In the genomic region with DNA sequence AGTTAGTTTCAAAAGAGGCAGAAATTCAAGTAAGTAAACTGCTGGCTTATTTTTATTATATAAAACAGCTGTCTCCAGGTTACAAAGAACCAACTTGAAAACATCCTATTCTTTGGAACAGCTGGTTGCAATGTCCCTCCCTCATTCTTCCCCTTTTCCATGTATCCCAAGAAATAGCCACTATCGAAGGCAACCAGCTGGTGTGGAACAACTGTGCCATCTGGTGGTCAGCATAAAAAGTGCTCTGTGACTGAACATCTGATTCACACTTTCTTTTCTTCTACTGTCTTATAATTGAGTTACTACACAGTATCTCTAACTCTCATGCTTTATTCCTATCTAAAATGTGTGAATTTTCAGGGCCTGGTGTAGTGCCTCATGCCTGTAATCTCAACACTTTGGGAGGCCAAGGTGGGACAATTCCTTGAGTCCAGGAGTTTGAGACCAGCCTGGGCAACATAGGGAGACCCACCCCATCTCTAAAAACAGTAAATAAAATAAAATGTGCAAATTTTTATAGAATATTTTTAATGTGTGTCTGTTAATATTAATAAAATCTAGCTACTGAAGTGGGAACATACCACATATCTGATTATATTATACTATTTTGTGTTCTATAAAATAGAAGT, we compare ENCODE assay signal across 8 cellular contexts. TPM values are rescaled to one million over a fixed set of nuclear protein-coding genes. Genes with fewer than 3 reads are reported as not detected.
A peak's percentile ranks its signal among the peaks of the same experiment; 100 is the strongest.
DNase-seq lines count a peak whose midpoint lies in the region; ATAC-seq and TF ChIP-seq lines count a peak whose summit lies in the region.

No MANE protein-coding gene starts in this region.

- DNase-seq in CD8-positive, alpha-beta T cell: peak in 4 of 7 experiments; percentile 24 to 40 (median 32)
- peak; percentile 76 to 77 for DNase-seq in HAP-1 (ENCODE audit: low spot score in 2 of 2)
- peak; percentile 42 to 82 for DNase-seq in NCI-H446 (lab: John Stamatoyannopoulos, UW)
- DNase-seq in activated CD8-positive, alpha-beta T cell treated with anti-CD3 and anti-CD28 coated beads for 36 hours: peak; percentile 67
- peak; percentile 89 for DNase-seq in fibroblast of pulmonary artery (ENCODE audit: low read depth)
- peak; percentile 63 for DNase-seq in neural crest cell (ENCODE audit: low read depth, low spot score)

- no peaks in the 10 kb centered on the region for H3K36me3 ChIP-seq in CD8-positive, alpha-beta T cell (ENCODE audit: insufficient read depth, low read length)
- H3K36me3 ChIP-seq in HAP-1 (replicated peaks): peaks cover 4% of the 10 kb centered on the region; the same call in 1 of the 2 replicates

- no peak overlapping the region for H3K27ac Mint-ChIP-seq in CD8-positive, alpha-beta T cell
- no peak overlapping the region for H3K27ac Mint-ChIP-seq in activated CD8-positive, alpha-beta T cell treated with anti-CD3 and anti-CD28 coated beads for 36 hours
- H3K27ac Mint-ChIP-seq in neural crest cell (ENCODE audit: unreplicated experiment): no peak overlapping the region

- no peaks in the 10 kb centered on the region for H3K27me3 Mint-ChIP-seq in CD8-positive, alpha-beta T cell (ENCODE audit: low read depth)
- no peaks in the 10 kb centered on the region for H3K27me3 Mint-ChIP-seq in activated CD8-positive, alpha-beta T cell treated with anti-CD3 and anti-CD28 coated beads for 36 hours
- no peaks in the 10 kb centered on the region for H3K27me3 Mint-ChIP-seq in neural crest cell (ENCODE audit: low read depth)

- H3K4me3 ChIP-seq in CD8-positive, alpha-beta T cell (ENCODE audit: low read depth, low read length): no peak overlapping the region
- H3K4me3 ChIP-seq in HAP-1: no peak overlapping the region
- H3K4me3 ChIP-seq in fibroblast of pulmonary artery (replicated peaks; ENCODE audit: low read depth, low read length): no peak overlapping the region

- CTCF ChIA-PET in CD8-positive, alpha-beta T cell (lab: Charles Lee): interaction anchor here (0.6 to 3.2 kb wide), 18 partner anchors 9 to 826 kb away, joined by 3 to 20 read pairs (median 3); a partner anchor contains a TSS
- CTCF ChIA-PET in activated CD8-positive, alpha-beta T cell treated with anti-CD3 and anti-CD28 coated beads for 36 hours (lab: Charles Lee): interaction anchor here (0.6 to 4.4 kb wide), 45 partner anchors 9 to 843 kb away, joined by 3 to 23 read pairs (median 3); a partner anchor contains a TSS

- in situ Hi-C loops in HAP-1 (cut with MboI; ENCODE audit: low sequenced_read_pairs): loop anchor here (10.0 kb wide), 2 partner anchors 661 to 821 kb away; no protein-coding TSS in a partner anchor

- H3K4me1 ChIP-seq in CD8-positive, alpha-beta T cell (ENCODE audit: insufficient read depth, low read length): peaks cover 5% of the 10 kb centered on the region
- H3K4me1 ChIP-seq in HAP-1: no peaks in the 10 kb centered on the region; the same call in 1 of the 2 replicates

- no peaks in the 10 kb centered on the region for H3K27me3 ChIP-seq in CD8-positive, alpha-beta T cell (ENCODE audit: insufficient read depth, low read length)
- no peaks in the 10 kb centered on the region for H3K27me3 ChIP-seq in HAP-1 (ENCODE audit: low read depth)

- H3K36me3 Mint-ChIP-seq in CD8-positive, alpha-beta T cell: peaks cover 16% of the 10 kb centered on the region
- peaks cover 9% of the 10 kb centered on the region for H3K36me3 Mint-ChIP-seq in activated CD8-positive, alpha-beta T cell treated with anti-CD3 and anti-CD28 coated beads for 36 hours (ENCODE audit: low read depth)
- H3K36me3 Mint-ChIP-seq in neural crest cell (ENCODE audit: low read depth): peaks cover 6% of the 10 kb centered on the region

- H3K9me3 Mint-ChIP-seq in CD8-positive, alpha-beta T cell: no peaks in the 10 kb centered on the region
- no peaks in the 10 kb centered on the region for H3K9me3 Mint-ChIP-seq in activated CD8-positive, alpha-beta T cell treated with anti-CD3 and anti-CD28 coated beads for 36 hours
- no peaks in the 10 kb centered on the region for H3K9me3 Mint-ChIP-seq in neural crest cell

- TF ChIP-seq CTCF in CD8-positive, alpha-beta T cell (IDR thresholded peaks at IDR 0.05): peak; percentile 87
- peak; percentile 95 for TF ChIP-seq CTCF in activated CD8-positive, alpha-beta T cell treated with anti-CD3 and anti-CD28 coated beads for 36 hours (IDR thresholded peaks at IDR 0.05)
- peak; percentile 97 for TF ChIP-seq CTCF in fibroblast of pulmonary artery (IDR thresholded peaks at IDR 0.05; ENCODE audit: low read length, missing control alignments)
- peak; percentile 94 for TF ChIP-seq CTCF in neural crest cell (conservative IDR thresholded peaks at IDR 0.05)

- intact Hi-C loops in CD8-positive, alpha-beta T cell (cut with DNase I, micrococcal nuclease): loop anchor here (1.0 to 2.0 kb wide), 4 partner anchors 590 to 825 kb away; no protein-coding TSS in a partner anchor
- intact Hi-C loops in activated CD8-positive, alpha-beta T cell treated with anti-CD3 and anti-CD28 coated beads for 36 hours (cut with micrococcal nuclease): loop anchor here (10.0 kb wide), 2 partner anchors 151 to 821 kb away; no protein-coding TSS in a partner anchor

- peaks cover 23% of the 10 kb centered on the region for H3K4me1 Mint-ChIP-seq in CD8-positive, alpha-beta T cell (ENCODE audit: low read depth)
- peaks cover 28% of the 10 kb centered on the region for H3K4me1 Mint-ChIP-seq in activated CD8-positive, alpha-beta T cell treated with anti-CD3 and anti-CD28 coated beads for 36 hours (ENCODE audit: low read depth)
- peaks cover 7% of the 10 kb centered on the region for H3K4me1 Mint-ChIP-seq in neural crest cell

- POLR2A ChIA-PET in CD8-positive, alpha-beta T cell (lab: Charles Lee): interaction anchor here (0.6 to 0.9 kb wide), 2 partner anchors 8 to 1998 kb away, joined by 4 to 6 read pairs; no protein-coding TSS in a partner anchor
- POLR2A ChIA-PET in activated CD8-positive, alpha-beta T cell treated with anti-CD3 and anti-CD28 coated beads for 36 hours (lab: Charles Lee): interaction anchor here (1.2 kb wide), 2 partner anchors 9 to 13 kb away, joined by 3 read pairs; no protein-coding TSS in a partner anchor

- H3K27ac ChIP-seq in CD8-positive, alpha-beta T cell (ENCODE audit: low read depth, low read length): no peak overlapping the region

- ATAC-seq in CD8-positive, alpha-beta T cell: peak; percentile 74
- ATAC-seq in activated CD8-positive, alpha-beta T cell treated with anti-CD3 and anti-CD28 coated beads for 36 hours: peak; percentile 66
- ATAC-seq in HG03045 (IDR thresholded peaks at IDR 0.05; ENCODE audit: unreplicated experiment) (no peak), HG03378 (IDR thresholded peaks at IDR 0.05; ENCODE audit: unreplicated experiment) (no peak)

- no peaks in the 10 kb centered on the region for H3K9me3 ChIP-seq in CD8-positive, alpha-beta T cell (ENCODE audit: low read length)
- H3K9me3 ChIP-seq in HAP-1: no peaks in the 10 kb centered on the region

- no peak overlapping the region for H3K4me3 Mint-ChIP-seq in CD8-positive, alpha-beta T cell
- no peak overlapping the region for H3K4me3 Mint-ChIP-seq in activated CD8-positive, alpha-beta T cell treated with anti-CD3 and anti-CD28 coated beads for 36 hours
- no peak overlapping the region for H3K4me3 Mint-ChIP-seq in neural crest cell

RNA-seq across cellular contexts. Expression of a gene that starts 9.6 kb away (rescaled TPM):
- 1 to 10 TPM; 3.8 to 3.9 TPM for total RNA-seq in CD8-positive, alpha-beta T cell
- 1 to 10 TPM; 9.4 to 10.0 TPM for total RNA-seq in activated CD8-positive, alpha-beta T cell treated with anti-CD3 and anti-CD28 coated beads for 36 hours
- total RNA-seq in neural crest cell: 24.2 and 25.2 TPM in 2 replicates

Comparison
In these comparisons a context has a peak if more than half of its experiments do, and no peak if none do; other contexts are left out.
1. ATAC-seq: peak in CD8-positive, alpha-beta T cell (single experiment) and activated CD8-positive, alpha-beta T cell treated with anti-CD3 and anti-CD28 coated beads for 36 hours (single experiment); none in HG03045 (single experiment) and HG03378 (single experiment).
2. DNase-seq: peak in every context shown above with its lines; median percentile 89 in fibroblast of pulmonary artery; 76 in HAP-1; 67 in activated CD8-positive, alpha-beta T cell treated with anti-CD3 and anti-CD28 coated beads for 36 hours; 63 in neural crest cell; 62 in NCI-H446; 32 in CD8-positive, alpha-beta T cell.
3. Peak in every context shown above with its lines, with median percentiles within 50 percentile points of each other: CTCF ChIP-seq.